17 cellular contexts compared by ENCODE assay signal in genomic region chr11:7208391-7208790, GRCh38.
"Had no signal": no experiment of that assay in that cellular context is flagged by ENCODE, and none has a peak within 500 bp of the region (broad histone marks: within the 10 kb centered on the region; RNA-seq: fewer than 3 reads in every experiment).

No MANE protein-coding gene starts in this region.

- DNase-seq: Karpas-422, KG1, MG63, NCI-H1092, NCI-H1105 treated with DMSO at 0.1 percent for 48 hours, NCI-H1417 treated with DMSO at 0.1 percent for 48 hours, NCI-H146, NCI-H1694 treated with DMSO at 0.1 percent for 48 hours, NCI-H1930, NCI-H2081, NCI-H345, RPMI8226, SHP77 treated with DMSO at 0.1 percent for 48 hours, SJCRH30, T-helper 1 cell, T-helper 17 cell, T1000 had no signal
